ENCODE assay signal across 1 cellular context in genomic region chr12:25322918-25323773, GRCh38.
TF ChIP-seq lines count a peak whose summit lies in the region.

No MANE protein-coding gene starts in this region.

TF ChIP-seq in HEK293, 187 proteins besides CTCF, POLR2A, EP300 and RAD21 (continued from another document):
- TF ChIP-seq ZXDB (tag by site-specific recombination; IDR thresholded peaks at IDR 0.05) (0 out of 2 replicates have a peak, but pooled peaks have one; percentile 18), HOXC10 (CRISPR knock-in tag; IDR thresholded peaks at IDR 0.05) (no peak), ZNF791 (tag by site-specific recombination; IDR thresholded peaks at IDR 0.05) (no peak), ZNF571 (tag by site-specific recombination; IDR thresholded peaks at IDR 0.05) (no peak), GLI4 (tag by site-specific recombination; IDR thresholded peaks at IDR 0.05) (no peak), ZNF792 (tag by site-specific recombination; IDR thresholded peaks at IDR 0.05) (no peak), ZIC2 (tag by site-specific recombination; IDR thresholded peaks at IDR 0.05) (no peak), ZNF843 (tag by site-specific recombination; IDR thresholded peaks at IDR 0.05) (no peak), ZNF24 (tag by site-specific recombination; IDR thresholded peaks at IDR 0.05) (no peak), ZNF362 (tag by site-specific recombination; IDR thresholded peaks at IDR 0.05) (no peak), ZNF514 (tag by site-specific recombination; IDR thresholded peaks at IDR 0.05) (no peak), ZNF558 (tag by site-specific recombination; IDR thresholded peaks at IDR 0.05) (no peak), ZNF645 (tag by site-specific recombination; IDR thresholded peaks at IDR 0.05) (no peak), ZSCAN18 (tag by site-specific recombination; IDR thresholded peaks at IDR 0.05) (no peak), ZNF654 (tag by site-specific recombination; IDR thresholded peaks at IDR 0.05; ENCODE audit: low read depth) (0 out of 2 replicates have a peak, but pooled peaks have one; percentile 4), ZBTB44 (tag by site-specific recombination; IDR thresholded peaks at IDR 0.05) (peak; percentile 74), PRDM6 (tag by site-specific recombination; IDR thresholded peaks at IDR 0.05) (peak; percentile 88), AEBP2 (tag by site-specific recombination; IDR thresholded peaks at IDR 0.05; ENCODE audit: borderline replicate concordance) (no peak), ZNF747 (tag by site-specific recombination; IDR thresholded peaks at IDR 0.05) (no peak)
